ENCODE assay signal across 8 cellular contexts in genomic region chrX:150587585-150588503, GRCh38. TPM values are rescaled to one million over a fixed set of nuclear protein-coding genes. Genes with fewer than 3 reads are reported as not detected.
A peak's percentile ranks its signal among the peaks of the same experiment; 100 is the strongest.
DNase-seq lines count a peak whose midpoint lies in the region; ATAC-seq and TF ChIP-seq lines count a peak whose summit lies in the region.

No MANE protein-coding gene starts in this region.

- CTCF ChIA-PET in RWPE1 (lab: Yijun Ruan, JAX): interaction anchor here (0.6 kb wide), 1 partner anchor 728 kb away, joined by 5 read pairs; no protein-coding TSS in a partner anchor
- CTCF ChIA-PET in naive thymus-derived CD4-positive, alpha-beta T cell (lab: Charles Lee): interaction anchor here (0.6 to 1.5 kb wide), 8 partner anchors 9 to 488 kb away, joined by 3 to 7 read pairs (median 4); no protein-coding TSS in a partner anchor

- no peaks in the 10 kb centered on the region for H3K4me1 ChIP-seq in naive thymus-derived CD4-positive, alpha-beta T cell (ENCODE audit: control insufficient read depth in 2 of 2, insufficient read depth in 2 of 2, low read length in 2 of 2)

- intact Hi-C loops in naive thymus-derived CD4-positive, alpha-beta T cell (cut with micrococcal nuclease): loop anchor here (1.0 to 5.0 kb wide), 8 partner anchors 13 to 638 kb away; partner anchors contain the start of gene MTM1 (in 1 of the 2)

- in situ Hi-C loops in brain microvascular endothelial cell (cut with HindIII; ENCODE audit: low pct_ligation_motif_present, low sequenced_read_pairs): no loop called here

- DNase-seq in NCI-H1417 (lab: John Stamatoyannopoulos, UW): peak in 2 of 3 experiments; percentile 12 to 25
- no peak for DNase-seq in NCI-H1417 treated with DMSO at 0.1 percent for 48 hours (lab: John Stamatoyannopoulos, UW)
- no peak for DNase-seq in RWPE1 (ENCODE audit: low spot score)
- DNase-seq in brain microvascular endothelial cell: peak; percentile 4
- peak in 6 of 9 donors; percentile 16 to 53 (median 38) for DNase-seq in naive thymus-derived CD4-positive, alpha-beta T cell
- no peak for DNase-seq in GM19238 (ENCODE audit: insufficient read length, low spot score)
- no peak for DNase-seq in 8988T

- H3K27ac ChIP-seq in RWPE1: no peak overlapping the region
- no peak overlapping the region for H3K27ac ChIP-seq in brain microvascular endothelial cell
- H3K27ac ChIP-seq in naive thymus-derived CD4-positive, alpha-beta T cell (ENCODE audit: low read depth, low read length): no peak overlapping the region

- H3K36me3 ChIP-seq in brain microvascular endothelial cell (replicated peaks): no peaks in the 10 kb centered on the region
- H3K36me3 ChIP-seq in naive thymus-derived CD4-positive, alpha-beta T cell (ENCODE audit: control insufficient read depth in 2 of 3, insufficient read depth in 3 of 3, low read length in 3 of 3): no peaks in the 10 kb centered on the region

- peaks cover 0 to 33% (median 25%) of the 10 kb centered on the region in 7 donors for H3K4me1 Mint-ChIP-seq in naive thymus-derived CD4-positive, alpha-beta T cell

- H3K9me3 ChIP-seq in naive thymus-derived CD4-positive, alpha-beta T cell (ENCODE audit: control insufficient read depth in 2 of 3, low read length in 3 of 3): no peaks in the 10 kb centered on the region

- H3K4me3 ChIP-seq in brain microvascular endothelial cell (ENCODE audit: low read depth, low read length): no peak overlapping the region
- no peak overlapping the region for H3K4me3 ChIP-seq in naive thymus-derived CD4-positive, alpha-beta T cell (ENCODE audit: low read length)

- ATAC-seq in naive thymus-derived CD4-positive, alpha-beta T cell: peak; percentile 55
- ATAC-seq in HG02981 (IDR thresholded peaks at IDR 0.05; ENCODE audit: unreplicated experiment): no peak

- no peak overlapping the region for H3K27ac Mint-ChIP-seq in naive thymus-derived CD4-positive, alpha-beta T cell

- H3K9me3 Mint-ChIP-seq in naive thymus-derived CD4-positive, alpha-beta T cell: peaks cover 0 to 2% (median 0%) of the 10 kb centered on the region in 11 donors

- H3K27me3 ChIP-seq in brain microvascular endothelial cell (replicated peaks): no peaks in the 10 kb centered on the region
- H3K27me3 ChIP-seq in naive thymus-derived CD4-positive, alpha-beta T cell (ENCODE audit: control insufficient read depth in 2 of 2, insufficient read depth in 2 of 2, low read length in 2 of 2): no peaks in the 10 kb centered on the region

- H3K4me3 Mint-ChIP-seq in naive thymus-derived CD4-positive, alpha-beta T cell: no peak overlapping the region

- POLR2A ChIA-PET in RWPE1 (lab: Yijun Ruan, JAX; ENCODE audit: low non-redundant PET): no interaction called here
- POLR2A ChIA-PET in naive thymus-derived CD4-positive, alpha-beta T cell (lab: Charles Lee): interaction anchor here (0.7 to 1.1 kb wide), 3 partner anchors 13 to 42 kb away, joined by 3 to 4 read pairs (median 3); no protein-coding TSS in a partner anchor

- no peaks in the 10 kb centered on the region for H3K27me3 Mint-ChIP-seq in naive thymus-derived CD4-positive, alpha-beta T cell

- peaks cover 0 to 3% (median 0%) of the 10 kb centered on the region in 5 donors for H3K36me3 Mint-ChIP-seq in naive thymus-derived CD4-positive, alpha-beta T cell

- peak; percentile 61 for TF ChIP-seq CTCF in RWPE1 (conservative IDR thresholded peaks at IDR 0.05; ENCODE audit: low read depth)
- TF ChIP-seq CTCF in brain microvascular endothelial cell (IDR thresholded peaks at IDR 0.05; ENCODE audit: low read depth, low read length, missing control alignments): peak; percentile 76

RNA-seq across cellular contexts. Expression of gene MTM1, which starts 19.4 kb away (rescaled TPM):
- 10 to 100 TPM; 21.8 to 34.7 (median 28.8) TPM for total RNA-seq in naive thymus-derived CD4-positive, alpha-beta T cell
- 10 to 100 TPM; 11.9 to 14.7 TPM for polyA plus RNA-seq in naive thymus-derived CD4-positive, alpha-beta T cell

Comparison
In these comparisons a context has a peak if more than half of its experiments do, and no peak if none do; other contexts are left out.
1. DNase-seq: peak in NCI-H1417 (2 of 3), brain microvascular endothelial cell (single experiment) and naive thymus-derived CD4-positive, alpha-beta T cell (6 of 9); none in NCI-H1417 treated with DMSO at 0.1 percent for 48 hours (single experiment), RWPE1 (single experiment), GM19238 (single experiment) and 8988T (single experiment).